Comparison of ENCODE assay signal across 20 cellular contexts in the genomic region with DNA sequence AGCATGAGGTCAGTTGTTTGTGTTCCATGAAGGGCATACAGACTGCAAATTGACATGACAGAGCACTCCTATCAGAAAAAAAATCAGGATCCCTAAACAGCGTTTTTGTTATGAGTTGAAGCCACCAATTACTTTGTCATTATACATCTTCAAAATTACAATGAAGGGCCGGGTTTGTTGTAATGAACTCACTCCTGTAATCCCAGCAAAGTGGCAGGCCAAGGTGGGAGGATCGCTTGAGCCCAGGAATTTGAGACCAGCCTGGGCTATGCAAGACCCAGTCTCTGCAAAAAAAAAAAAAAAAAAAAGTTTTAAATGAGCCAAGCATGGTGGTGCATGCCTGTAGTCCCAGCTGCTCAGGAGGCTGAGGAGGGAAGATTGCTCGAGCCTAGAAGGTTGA.
"Had no signal": no experiment of that assay in that cellular context is flagged by ENCODE, and none has a peak within 500 bp of the region (broad histone marks: within the 10 kb centered on the region; RNA-seq: fewer than 3 reads in every experiment).

No MANE protein-coding gene starts in this region.

- ATAC-seq: foreskin keratinocyte, gastroesophageal sphincter, heart left ventricle, left colon, left lung, left ventricle myocardium superior, lower lobe of right lung, mucosa of descending colon had no signal

- H3K36me3 Mint-ChIP-seq: immature natural killer cell, mesothelial cell of epicardium, naive B cell had no signal

- H3K4me3 Mint-ChIP-seq: mesothelial cell of epicardium had no signal

- H3K9me3 Mint-ChIP-seq: immature natural killer cell, mesothelial cell of epicardium had no signal

- DNase-seq: dermis blood vessel endothelial cell; dorsolateral prefrontal cortex; effector CD4-positive, alpha-beta T cell; effector memory CD4-positive, alpha-beta T cell; foreskin keratinocyte; heart left ventricle; hypothalamus; immature natural killer cell; islet precursor cell; kidney; kidney glomerular epithelial cell; left colon; left lung; left ventricle myocardium superior; lower lobe of right lung; mesenchymal stem cell; mucosa of descending colon; naive B cell had no signal
